21 cellular contexts compared by ENCODE assay signal in the genomic region with DNA sequence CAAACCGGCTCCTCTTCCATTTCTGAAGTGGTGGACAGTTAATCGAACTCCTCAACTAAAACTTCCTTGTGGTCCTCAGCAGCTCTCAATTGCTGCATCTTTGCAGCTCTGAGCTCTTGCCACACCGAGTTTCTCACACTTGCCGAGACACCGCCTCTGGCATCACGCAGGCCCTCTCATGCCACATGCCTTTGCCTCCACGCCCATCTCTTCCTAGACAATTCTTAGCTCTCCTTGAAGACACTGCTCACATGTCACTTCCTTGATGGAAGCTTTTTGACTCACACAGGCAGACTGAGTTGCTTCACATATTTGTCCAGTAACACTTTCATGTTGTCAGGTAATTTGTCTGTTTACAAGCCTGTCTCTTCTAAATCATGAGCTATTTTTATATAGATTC. TPM values are rescaled to one million over a fixed set of nuclear protein-coding genes. Genes with fewer than 3 reads are reported as not detected.
A peak's percentile ranks its signal among the peaks of the same experiment; 100 is the strongest.
DNase-seq lines count a peak whose midpoint lies in the region; ATAC-seq, FAIRE-seq and TF ChIP-seq lines count a peak whose summit lies in the region.
"Had no signal": no experiment of that assay in that cellular context is flagged by ENCODE, and none has a peak within 500 bp of the region (broad histone marks: within the 10 kb centered on the region; RNA-seq: fewer than 3 reads in every experiment).

No MANE protein-coding gene starts in this region.

- H3K27me3 ChIP-seq in keratinocyte (ENCODE audit: control insufficient read depth, extremely low read depth, insufficient read depth, low read length), result no peaks in the 10 kb centered on the region
- H3K27me3 ChIP-seq: BLaER1 had no signal

- no peak overlapping the region for H3K4me3 ChIP-seq in epithelial cell of esophagus (ENCODE audit: low read length)
- H3K4me3 ChIP-seq in keratinocyte (ENCODE audit: control insufficient read depth in 2 of 3, extremely low read depth in 1 of 3, insufficient read depth in 2 of 3, low read depth in 1 of 3, low read length in 3 of 3), result no peak overlapping the region
- H3K4me3 ChIP-seq: BLaER1, GM23248, HAP-1 had no signal

- TF ChIP-seq CTCF in epithelial cell of esophagus (IDR thresholded peaks at IDR 0.05; ENCODE audit: insufficient read depth, low read depth, low read length, missing control alignments) (no peak), keratinocyte (optimal IDR thresholded peaks at IDR 0.05 in 1 of 3, IDR thresholded peaks at IDR 0.05 in 1 of 3, conservative IDR thresholded peaks at IDR 0.05 in 1 of 3; ENCODE audit: extremely low read depth in 1 of 3, insufficient read depth in 2 of 3, low read length in 3 of 3) (no peak)

- no peaks in the 10 kb centered on the region for H3K79me2 ChIP-seq in keratinocyte (ENCODE audit: control insufficient read depth, insufficient read depth, low read length)

- no peak overlapping the region for H3K27ac Mint-ChIP-seq in activated CD8-positive, alpha-beta memory T cell treated with anti-CD3 and anti-CD28 coated beads, Interleukin-2, amount 10 ng/mL, durations not matched to agents 7 days and 5 days
- H3K27ac Mint-ChIP-seq: CD14-positive monocyte; CD4-positive, alpha-beta memory T cell had no signal

- no peaks in the 10 kb centered on the region for H3K9me3 ChIP-seq in keratinocyte (ENCODE audit: control insufficient read depth, low read depth, low read length)
- H3K9me3 ChIP-seq: BLaER1, HAP-1 had no signal

- no peak overlapping the region for H3K4me3 Mint-ChIP-seq in activated CD8-positive, alpha-beta memory T cell treated with anti-CD3 and anti-CD28 coated beads, Interleukin-2, amount 10 ng/mL, durations not matched to agents 7 days and 5 days
- H3K4me3 Mint-ChIP-seq: CD14-positive monocyte; CD4-positive, alpha-beta memory T cell had no signal

- H2AFZ ChIP-seq in keratinocyte (ENCODE audit: control insufficient read depth, low read length), result no peak overlapping the region
- H2AFZ ChIP-seq: GM23248 had no signal

- dilution Hi-C loops in keratinocyte (cut with MboI; ENCODE audit: extremely low pct_ligation_motif_present, low sequenced_read_pairs), result no loop called here

- peaks cover 13% of the 10 kb centered on the region for H3K4me1 ChIP-seq in keratinocyte (ENCODE audit: control insufficient read depth, extremely low read depth, insufficient read depth, low read length)
- H3K4me1 ChIP-seq: HAP-1 had no signal

- no peaks in the 10 kb centered on the region for H3K36me3 ChIP-seq in keratinocyte (ENCODE audit: control insufficient read depth in 2 of 2, extremely low read depth in 1 of 2, insufficient read depth in 2 of 2, low read length in 2 of 2)
- H3K36me3 ChIP-seq: BLaER1, HAP-1 had no signal

- H3K4me2 ChIP-seq in keratinocyte (ENCODE audit: control insufficient read depth, extremely low read depth, insufficient read depth, low read depth, low read length), result no peak overlapping the region
- H3K4me2 ChIP-seq: BLaER1 had no signal

- ATAC-seq in Right ventricle myocardium inferior, result no peak
- ATAC-seq in activated CD8-positive, alpha-beta memory T cell treated with anti-CD3 and anti-CD28 coated beads, Interleukin-2, amount 10 ng/mL, durations not matched to agents 7 days and 5 days, result no peak

- CTCF ChIA-PET in activated CD8-positive, alpha-beta memory T cell treated with anti-CD3 and anti-CD28 coated beads, Interleukin-2, amount 10 ng/mL, durations not matched to agents 7 days and 5 days (lab: Charles Lee), result no interaction called here

- H3K27me3 Mint-ChIP-seq in activated CD8-positive, alpha-beta memory T cell treated with anti-CD3 and anti-CD28 coated beads, Interleukin-2, amount 10 ng/mL, durations not matched to agents 7 days and 5 days, result peaks cover 13% of the 10 kb centered on the region

- no peaks in the 10 kb centered on the region for H3K36me3 Mint-ChIP-seq in activated CD8-positive, alpha-beta memory T cell treated with anti-CD3 and anti-CD28 coated beads, Interleukin-2, amount 10 ng/mL, durations not matched to agents 7 days and 5 days
- H3K36me3 Mint-ChIP-seq: CD14-positive monocyte; CD4-positive, alpha-beta memory T cell had no signal

- no peaks in the 10 kb centered on the region for H3K4me1 Mint-ChIP-seq in activated CD8-positive, alpha-beta memory T cell treated with anti-CD3 and anti-CD28 coated beads, Interleukin-2, amount 10 ng/mL, durations not matched to agents 7 days and 5 days
- H3K4me1 Mint-ChIP-seq: CD4-positive, alpha-beta memory T cell had no signal

- no peak overlapping the region for H3K9ac ChIP-seq in keratinocyte (ENCODE audit: control insufficient read depth, extremely low read depth, insufficient read depth, low read length)
- H3K9ac ChIP-seq: BLaER1, GM23248 had no signal

- intact Hi-C loops in Right ventricle myocardium inferior (cut with DNase I), result no loop called here

- DNase-seq in NCI-H2227 (lab: John Stamatoyannopoulos, UW; ENCODE audit: unreplicated experiment) (peak; percentile 30), NCI-H2227 treated with DMSO at 0.1 percent for 48 hours (lab: John Stamatoyannopoulos, UW) (no peak), NCI-H69 (lab: John Stamatoyannopoulos, UW) (peak; percentile 67), epithelial cell of esophagus (ENCODE audit: low read depth) (peak; percentile 28), keratinocyte (ENCODE audit: low read depth, low spot score) (peak; percentile 28), iPS-NIHi11 (ENCODE audit: low spot score) (no peak), Right ventricle myocardium inferior (ENCODE audit: missing footprints) (no peak)
- no peak for DNase-seq in activated CD8-positive, alpha-beta memory T cell treated with anti-CD3 and anti-CD28 coated beads, Interleukin-2, amount 10 ng/mL, durations not matched to agents 7 days and 5 days
- DNase-seq: 8988T; CD4-positive, alpha-beta memory T cell; DMS79; GDM1; GM23248 had no signal

- H3K27ac ChIP-seq in keratinocyte (ENCODE audit: control insufficient read depth, insufficient read depth, low read length), result no peak overlapping the region
- H3K27ac ChIP-seq: BLaER1, GM23248 had no signal

- H4K20me1 ChIP-seq in keratinocyte (ENCODE audit: control insufficient read depth, extremely low read depth, insufficient read depth, low read length), result no peaks in the 10 kb centered on the region
- H4K20me1 ChIP-seq: BLaER1 had no signal

- peak; percentile 79 for FAIRE-seq in keratinocyte (lab: Jason Lieb, UNC)
- FAIRE-seq: GM12892, GM18507, HTR-8/SVneo had no signal

- no peaks in the 10 kb centered on the region for H3K9me3 Mint-ChIP-seq in activated CD8-positive, alpha-beta memory T cell treated with anti-CD3 and anti-CD28 coated beads, Interleukin-2, amount 10 ng/mL, durations not matched to agents 7 days and 5 days (ENCODE audit: low read depth)
- H3K9me3 Mint-ChIP-seq: CD14-positive monocyte had no signal

- no peaks in the 10 kb centered on the region for H3K9me1 ChIP-seq in keratinocyte (ENCODE audit: control insufficient read depth, extremely low read depth, insufficient read depth, low read length)

RNA-seq across cellular contexts. Expression of a gene that starts 29.2 kb away (rescaled TPM):
- not detected in 3 replicates for polyA plus RNA-seq in keratinocyte
- not detected for polyA plus RNA-seq in keratinocyte (2011; ENCODE audit: low read depth)
- polyA plus RNA-seq in keratinocyte (2011; cell fraction: cytosol; rRNA removed), result not detected in 2 replicates
- polyA plus RNA-seq in keratinocyte (2011; cell fraction: nucleus; rRNA removed), result not detected in 2 replicates
- not detected in 2 replicates for polyA plus RNA-seq in keratinocyte (2012; ENCODE audit: low replicate concordance)
- polyA minus RNA-seq in keratinocyte, result not detected in 3 replicates
- polyA minus RNA-seq in keratinocyte (2011; cell fraction: cytosol; rRNA and poly(A)+ RNA removed), result not detected
- not detected in 2 replicates for polyA minus RNA-seq in keratinocyte (2011; cell fraction: nucleus; rRNA and poly(A)+ RNA removed)
- total RNA-seq in Right ventricle myocardium inferior, result not detected
- total RNA-seq in activated CD8-positive, alpha-beta memory T cell treated with anti-CD3 and anti-CD28 coated beads, Interleukin-2, amount 10 ng/mL, durations not matched to agents 7 days and 5 days, result not detected
- total RNA-seq: A673; CD4-positive, alpha-beta memory T cell; GM23248 had no signal
- polyA plus RNA-seq: AG04450; CD14-positive monocyte; CD4-positive, alpha-beta memory T cell; GM23248 had no signal

Comparison
In these comparisons a context has a peak if more than half of its experiments do, and no peak if none do; other contexts are left out.
1. DNase-seq: peak in NCI-H2227 (single experiment), NCI-H69 (single experiment), epithelial cell of esophagus (single experiment) and keratinocyte (single experiment); none in NCI-H2227 treated with DMSO at 0.1 percent for 48 hours (single experiment), iPS-NIHi11 (single experiment), Right ventricle myocardium inferior (single experiment) and activated CD8-positive, alpha-beta memory T cell treated with anti-CD3 and anti-CD28 coated beads, Interleukin-2, amount 10 ng/mL, durations not matched to agents 7 days and 5 days (single experiment).